ENCODE assay signal across 8 cellular contexts in the genomic region with DNA sequence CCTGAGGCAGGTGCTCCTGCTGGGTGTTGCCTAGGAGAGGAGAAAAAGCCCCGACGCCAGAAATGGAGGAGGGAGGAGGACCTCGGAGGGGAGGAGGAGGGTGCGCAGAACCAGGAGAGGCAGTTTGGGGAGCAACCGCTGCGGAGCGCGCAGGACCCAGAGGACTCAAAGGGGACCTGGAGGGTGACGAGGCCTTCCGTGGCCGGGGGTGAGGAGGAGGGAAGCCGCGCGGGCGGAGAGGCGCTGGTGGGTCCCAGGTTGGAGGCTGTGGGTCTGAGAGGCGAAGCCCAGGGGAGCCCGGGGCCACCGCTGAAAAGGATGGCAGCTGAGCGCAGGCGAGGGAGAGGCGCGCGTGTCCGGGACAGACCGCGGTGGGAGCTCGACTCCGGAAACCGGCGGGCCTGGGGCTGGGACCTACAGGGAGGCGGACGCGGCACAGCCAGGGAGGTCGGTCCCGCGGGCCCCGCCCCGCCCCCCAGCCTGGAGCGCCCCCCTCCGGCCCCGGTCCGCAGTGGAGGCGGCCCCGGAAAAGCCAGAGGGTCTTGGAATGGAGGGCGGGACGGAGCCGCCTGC. TPM values are rescaled to one million over a fixed set of nuclear protein-coding genes. Genes with fewer than 3 reads are reported as not detected.
DNase-seq lines count a peak whose midpoint lies in the region; ATAC-seq and TF ChIP-seq lines count a peak whose summit lies in the region.

No MANE protein-coding gene starts in this region.

- WGBS in esophagus squamous epithelium, 2 donors: 1 to 3% methylated on average over 16 to 26 of the region's 48 CpGs
- WGBS in ovary, 3 donors: 0 to 1% (median 1%) methylated on average over 39 to 48 of the region's 48 CpGs

- H3K27me3 Mint-ChIP-seq in T-helper 17 cell: peaks cover 30% of the 10 kb centered on the region

- H3K4me1 ChIP-seq in esophagus squamous epithelium (peaks cover 28 to 55% (median 31%) of the 10 kb centered on the region in 3 donors), ovary (ENCODE audit: insufficient read depth) (peaks cover 3% of the 10 kb centered on the region)

- TF ChIP-seq POLR2A in esophagus squamous epithelium (IDR thresholded peaks at IDR 0.05) (no peak), ovary (IDR thresholded peaks at IDR 0.05) (no peak)

- ATAC-seq in GM19397 (IDR thresholded peaks at IDR 0.05; ENCODE audit: unreplicated experiment) (peak; percentile 32), HG03439 (IDR thresholded peaks at IDR 0.05; ENCODE audit: unreplicated experiment) (peak; percentile 27), T-helper 17 cell (peak; percentile 25)

- H3K27ac Mint-ChIP-seq in T-helper 17 cell: no peak overlapping the region

- peak overlapping the region; percentile 32 to 78 (median 48) for H3K4me3 ChIP-seq in esophagus squamous epithelium
- peak overlapping the region; percentile 42 for H3K4me3 ChIP-seq in ovary

- no peaks in the 10 kb centered on the region for H3K36me3 Mint-ChIP-seq in T-helper 17 cell (ENCODE audit: low read depth)

- H3K27ac ChIP-seq in esophagus squamous epithelium (no peak overlapping the region), ovary (no peak overlapping the region)

- peaks cover 0 to 16% (median 2%) of the 10 kb centered on the region in 3 donors for H3K36me3 ChIP-seq in esophagus squamous epithelium
- no peaks in the 10 kb centered on the region for H3K36me3 ChIP-seq in ovary

- no peaks in the 10 kb centered on the region for H3K9me3 ChIP-seq in T-helper 17 cell (ENCODE audit: control insufficient read depth, low read length, poor library complexity, severe bottlenecking)
- no peaks in the 10 kb centered on the region for H3K9me3 ChIP-seq in esophagus squamous epithelium
- no peaks in the 10 kb centered on the region for H3K9me3 ChIP-seq in ovary

- peaks cover 9% of the 10 kb centered on the region for H3K4me1 Mint-ChIP-seq in T-helper 17 cell

- H3K27me3 ChIP-seq in esophagus squamous epithelium: peaks cover 9 to 75% (median 30%) of the 10 kb centered on the region in 4 donors
- peaks cover 9% of the 10 kb centered on the region for H3K27me3 ChIP-seq in ovary

- intact Hi-C loops in esophagus squamous epithelium (cut with DNase I): no loop called here
- intact Hi-C loops in ovary (cut with DNase I): no loop called here

- TF ChIP-seq CTCF in esophagus squamous epithelium (IDR thresholded peaks at IDR 0.05): peak in 1 of 6 experiments; percentile 7
- TF ChIP-seq CTCF in ovary (IDR thresholded peaks at IDR 0.05): no peak

- peak; percentile 74 for DNase-seq in DMS53 (lab: John Stamatoyannopoulos, UW)
- peak in 2 of 3 donors; percentile 28 to 34 for DNase-seq in T-helper 17 cell
- no peak for DNase-seq in esophagus squamous epithelium (lab: John Stamatoyannopoulos, UW)
- DNase-seq in ovary: no peak
- DNase-seq in globus pallidus (ENCODE audit: low spot score): no peak
- no peak for DNase-seq in central memory CD4-positive, alpha-beta T cell

- H3K4me3 Mint-ChIP-seq in T-helper 17 cell: peak overlapping the region; percentile 81

- no peak for TF ChIP-seq EP300 in ovary (IDR thresholded peaks at IDR 0.05)

RNA-seq across cellular contexts. Expression of a gene that starts 15.1 kb away (rescaled TPM):
- total RNA-seq in T-helper 17 cell: not detected
- total RNA-seq in esophagus squamous epithelium: 10 to 100 TPM; 11.8 to 25.3 (median 12.3) TPM
- total RNA-seq in ovary: under 1 TPM in 2 of 7 donors, not detected in 5; 0.36 to 0.92 TPM
- polyA plus RNA-seq in ovary: not detected

RNA-seq across cellular contexts. Expression of a gene that starts 39.1 kb away (rescaled TPM):
- total RNA-seq in T-helper 17 cell (1 to 10 TPM; 1.2 to 1.4 TPM), esophagus squamous epithelium (10 to 100 TPM; 20.0 to 35.8 (median 32.0) TPM), ovary (100 to 1,000 TPM in 1 of 7 donors, 10 to 100 TPM in 6; 10.0 to 138 (median 14.4) TPM)
- polyA plus RNA-seq in ovary: 10 to 100 TPM in 1 of 2 donors, 1 to 10 TPM in 1; 2.7 to 13.6 TPM

RNA-seq across cellular contexts. Expression of a gene that starts 45.7 kb away (rescaled TPM):
- total RNA-seq in T-helper 17 cell (10 to 100 TPM; 19.5 to 52.1 TPM), esophagus squamous epithelium (10 to 100 TPM in 2 of 4 donors, 1 to 10 TPM in 2; 7.2 to 44.3 (median 10.3) TPM), ovary (10 to 100 TPM in 6 of 7 donors, 1 to 10 TPM in 1; 7.8 to 37.3 (median 11.4) TPM)
- 10 to 100 TPM in 1 of 2 donors, not detected in 1; 83.5 TPM for polyA plus RNA-seq in ovary

RNA-seq across cellular contexts. Expression of a gene that starts 56.9 kb away (rescaled TPM):
- total RNA-seq in T-helper 17 cell: 10 to 100 TPM; 13.4 to 17.1 TPM
- 10 to 100 TPM in 3 of 4 donors, 1 to 10 TPM in 1; 6.9 to 19.6 (median 14.7) TPM for total RNA-seq in esophagus squamous epithelium
- 10 to 100 TPM in 4 of 7 donors, 1 to 10 TPM in 3; 5.3 to 22.1 (median 10.7) TPM for total RNA-seq in ovary
- polyA plus RNA-seq in ovary: 1 to 10 TPM in 1 of 2 donors, under 1 TPM in 1; 0.28 to 8.5 TPM

RNA-seq across cellular contexts. Expression of a gene that starts 59.1 kb away (rescaled TPM):
- total RNA-seq in T-helper 17 cell: 10 to 100 TPM in 1 of 2 donors, 1 to 10 TPM in 1; 9.6 to 10.5 TPM
- total RNA-seq in esophagus squamous epithelium: 10 to 100 TPM; 15.1 to 16.2 (median 15.3) TPM
- total RNA-seq in ovary: 10 to 100 TPM in 3 of 7 donors, 1 to 10 TPM in 4; 4.5 to 76.2 (median 6.1) TPM
- 1 to 10 TPM in 1 of 2 donors, not detected in 1; 8.4 TPM for polyA plus RNA-seq in ovary

Comparison
In these comparisons a context has a peak if more than half of its experiments do, and no peak if none do; other contexts are left out.
1. DNase-seq: peak in DMS53 (single experiment) and T-helper 17 cell (2 of 3); none in esophagus squamous epithelium (single experiment), ovary (0 of 5), globus pallidus (single experiment) and central memory CD4-positive, alpha-beta T cell (single experiment).
2. RNA of a gene that starts 15.1 kb away (total RNA-seq): 11.8 to 25.3 TPM in esophagus squamous epithelium; not detected in T-helper 17 cell and 0.36 to 0.92 TPM in ovary; every median in the first group is over 4 times any median in the second.
3. RNA of a gene that starts 39.1 kb away (total RNA-seq): 20.0 to 35.8 TPM in esophagus squamous epithelium and 10.0 to 138 TPM in ovary; 1.2 to 1.4 TPM in T-helper 17 cell; every median in the first group is over 4 times any median in the second.
4. Peak in every context shown above with its lines, with median percentiles within 50 percentile points of each other: ATAC-seq.